13 cellular contexts compared by ENCODE assay signal in genomic region chr10:4083509-4084003, GRCh38.
A peak's percentile ranks its signal among the peaks of the same experiment; 100 is the strongest.
DNase-seq lines count a peak whose midpoint lies in the region; ATAC-seq and TF ChIP-seq lines count a peak whose summit lies in the region.
"Had no signal": no experiment of that assay in that cellular context is flagged by ENCODE, and none has a peak within 500 bp of the region (broad histone marks: within the 10 kb centered on the region; RNA-seq: fewer than 3 reads in every experiment).

No MANE protein-coding gene starts in this region.

- H3K4me1 ChIP-seq in CD8-positive, alpha-beta T cell (ENCODE audit: insufficient read depth, low read length) = peaks cover 14% of the 10 kb centered on the region
- peaks cover 23% of the 10 kb centered on the region for H3K4me1 ChIP-seq in cardiac muscle cell (ENCODE audit: low read depth)
- peaks cover 0 to 25% (median 18%) of the 10 kb centered on the region in 4 donors for H3K4me1 ChIP-seq in sigmoid colon
- H3K4me1 ChIP-seq in effector memory CD4-positive, alpha-beta T cell (ENCODE audit: control insufficient read depth, insufficient read depth, low read length, poor library complexity, severe bottlenecking) = peaks cover 18% of the 10 kb centered on the region
- no peaks in the 10 kb centered on the region for H3K4me1 ChIP-seq in OCI-LY7 (ENCODE audit: insufficient read depth, low read length, poor library complexity, severe bottlenecking)

- no peaks in the 10 kb centered on the region for H3K9me2 ChIP-seq in OCI-LY7 (ENCODE audit: insufficient read depth, low read length)

- H3K4me3 ChIP-seq in CD8-positive, alpha-beta T cell (ENCODE audit: low read depth, low read length) = no peak overlapping the region
- H3K4me3 ChIP-seq in cardiac muscle cell (no peak overlapping the region), sigmoid colon (no peak overlapping the region), OCI-LY7 (ENCODE audit: low read depth, low read length, poor library complexity, severe bottlenecking) (no peak overlapping the region)
- H3K4me3 ChIP-seq in effector memory CD4-positive, alpha-beta T cell (ENCODE audit: insufficient read depth, low read depth, low read length, poor library complexity, severe bottlenecking) = no peak overlapping the region

- H3K27me3 Mint-ChIP-seq in CD8-positive, alpha-beta T cell (ENCODE audit: low read depth) = no peaks in the 10 kb centered on the region

- no peak for DNase-seq in CD8-positive, alpha-beta T cell
- DNase-seq in cardiac muscle cell (ENCODE audit: low read depth in 1 of 2, low spot score in 1 of 2) = peak; percentile 70 to 77
- peak; percentile 60 for DNase-seq in sigmoid colon
- DNase-seq in effector memory CD4-positive, alpha-beta T cell = no peak
- DNase-seq in GM19240 (ENCODE audit: insufficient read length, low spot score) = no peak
- no peak for DNase-seq in OCI-LY7 (ENCODE audit: low spot score)
- no peak for DNase-seq in HEK293T (ENCODE audit: extremely low spot score)
- DNase-seq: activated CD4-positive, alpha-beta memory T cell treated with anti-CD3 and anti-CD28 coated beads, Interleukin-2, amount 10 ng/mL, durations not matched to agents 7 days and 5 days; C1 segment of cervical spinal cord; NCI-H1436; SIG-M5 had no signal

- H3K79me2 ChIP-seq in OCI-LY7 (ENCODE audit: insufficient read depth, low read depth, low read length) = no peaks in the 10 kb centered on the region

- no TSS peak for BruUV-seq in OCI-LY7 (replicated peaks; lab: Mats Ljungman, UMichigan)

- no peak overlapping the region for H3K4me2 ChIP-seq in OCI-LY7 (ENCODE audit: low read length)

- POLR2A ChIA-PET in CD8-positive, alpha-beta T cell (lab: Charles Lee) = interaction anchor here (1.2 kb wide), 1 partner anchor 9 kb away, joined by 5 read pairs; no protein-coding TSS in a partner anchor
- POLR2A ChIA-PET in OCI-LY7 (lab: Charles Lee) = interaction anchor here (0.6 to 0.9 kb wide), 3 partner anchors 60 to 822 kb away, joined by 3 read pairs; no protein-coding TSS in a partner anchor
- POLR2A ChIA-PET in HEK293T (lab: Yijun Ruan, JAX) = no interaction called here

- no peaks in the 10 kb centered on the region for H3K36me3 Mint-ChIP-seq in CD8-positive, alpha-beta T cell

- TF ChIP-seq EP300 in sigmoid colon (IDR thresholded peaks at IDR 0.05) = no peak

- TF ChIP-seq CTCF in CD8-positive, alpha-beta T cell (IDR thresholded peaks at IDR 0.05) = no peak
- TF ChIP-seq CTCF in cardiac muscle cell (IDR thresholded peaks at IDR 0.05; ENCODE audit: low read depth, low read length) (no peak), sigmoid colon (IDR thresholded peaks at IDR 0.05) (no peak), OCI-LY7 (conservative IDR thresholded peaks at IDR 0.05; ENCODE audit: low read length) (no peak)

- no peak overlapping the region for H3K27ac ChIP-seq in CD8-positive, alpha-beta T cell (ENCODE audit: low read depth, low read length)
- H3K27ac ChIP-seq in cardiac muscle cell = peak overlapping the region; percentile 56
- H3K27ac ChIP-seq in sigmoid colon = peak overlapping the region; percentile 3 to 63 (median 36)
- no peak overlapping the region for H3K27ac ChIP-seq in effector memory CD4-positive, alpha-beta T cell (ENCODE audit: insufficient read depth, low read length, poor library complexity, severe bottlenecking)
- no peak overlapping the region for H3K27ac ChIP-seq in OCI-LY7 (ENCODE audit: low read depth, low read length, poor library complexity, severe bottlenecking)
- H3K27ac ChIP-seq: epithelial cell of prostate had no signal

- H2AFZ ChIP-seq in OCI-LY7 (ENCODE audit: low read length) = no peak overlapping the region

- H3K4me3 Mint-ChIP-seq in CD8-positive, alpha-beta T cell = no peak overlapping the region
- H3K4me3 Mint-ChIP-seq: activated CD4-positive, alpha-beta memory T cell treated with anti-CD3 and anti-CD28 coated beads, Interleukin-2, amount 10 ng/mL, durations not matched to agents 7 days and 5 days had no signal

- H3K9me3 Mint-ChIP-seq in CD8-positive, alpha-beta T cell = no peaks in the 10 kb centered on the region

- intact Hi-C loops in CD8-positive, alpha-beta T cell (cut with DNase I, micrococcal nuclease) = no loop called here
- intact Hi-C loops in sigmoid colon (cut with DNase I) (no loop called here), OCI-LY7 (cut with micrococcal nuclease; ENCODE audit: unreplicated experiment) (no loop called here)

- H3K4me1 Mint-ChIP-seq in CD8-positive, alpha-beta T cell (ENCODE audit: low read depth) = peaks cover 39% of the 10 kb centered on the region

- H3K27me3 ChIP-seq in CD8-positive, alpha-beta T cell (ENCODE audit: insufficient read depth, low read length) = peaks cover 2% of the 10 kb centered on the region
- H3K27me3 ChIP-seq in cardiac muscle cell (no peaks in the 10 kb centered on the region), sigmoid colon (no peaks in the 10 kb centered on the region)
- H3K27me3 ChIP-seq in effector memory CD4-positive, alpha-beta T cell (replicated peaks; ENCODE audit: control insufficient read depth, insufficient read depth, low read length, poor library complexity, severe bottlenecking) = no peaks in the 10 kb centered on the region

- H3K27ac Mint-ChIP-seq in CD8-positive, alpha-beta T cell = peak overlapping the region; percentile 14
- H3K27ac Mint-ChIP-seq: activated CD4-positive, alpha-beta memory T cell treated with anti-CD3 and anti-CD28 coated beads, Interleukin-2, amount 10 ng/mL, durations not matched to agents 7 days and 5 days had no signal

- CTCF ChIA-PET in CD8-positive, alpha-beta T cell (lab: Charles Lee) = no interaction called here
- CTCF ChIA-PET in OCI-LY7 (lab: Charles Lee; ENCODE audit: unreplicated experiment) = no interaction called here
- CTCF ChIA-PET in HEK293T (lab: Yijun Ruan, JAX) = no interaction called here

- no peak for ATAC-seq in CD8-positive, alpha-beta T cell
- peak; percentile 50 for ATAC-seq in SK-N-SH treated with all-trans-retinoic acid at 6 μM for 48 hours

- no peaks in the 10 kb centered on the region for H4K20me1 ChIP-seq in OCI-LY7 (ENCODE audit: insufficient read depth, low read length)

- no peaks in the 10 kb centered on the region for H3K9me3 ChIP-seq in CD8-positive, alpha-beta T cell (ENCODE audit: low read length)
- H3K9me3 ChIP-seq in cardiac muscle cell (ENCODE audit: low read depth) (no peaks in the 10 kb centered on the region), sigmoid colon (no peaks in the 10 kb centered on the region), OCI-LY7 (ENCODE audit: low read length) (no peaks in the 10 kb centered on the region)
- no peaks in the 10 kb centered on the region for H3K9me3 ChIP-seq in effector memory CD4-positive, alpha-beta T cell (ENCODE audit: control insufficient read depth, low read length)

- 73 to 87% methylated on average over 2 of the region's 2 CpGs for WGBS in sigmoid colon, 2 donors

- TF ChIP-seq POLR2A in sigmoid colon (IDR thresholded peaks at IDR 0.05) = no peak

- no peaks in the 10 kb centered on the region for H3K36me3 ChIP-seq in CD8-positive, alpha-beta T cell (ENCODE audit: insufficient read depth, low read length)
- H3K36me3 ChIP-seq in cardiac muscle cell = no peaks in the 10 kb centered on the region
- no peaks in the 10 kb centered on the region for H3K36me3 ChIP-seq in sigmoid colon
- no peaks in the 10 kb centered on the region for H3K36me3 ChIP-seq in effector memory CD4-positive, alpha-beta T cell (ENCODE audit: control insufficient read depth, insufficient read depth, low read length)
- no peaks in the 10 kb centered on the region for H3K36me3 ChIP-seq in OCI-LY7 (ENCODE audit: insufficient read depth, low read length)

TF ChIP-seq in SK-N-SH treated with all-trans-retinoic acid at 6 μM for 48 hours, 23 proteins besides CTCF, POLR2A, EP300 and RAD21 (continues in another document):
- TF ChIP-seq ZNF8 (CRISPR knock-in tag; IDR thresholded peaks at IDR 0.05) (peak; percentile 45; the same call in 1 of the 2 replicates), POU6F1 (CRISPR knock-in tag; IDR thresholded peaks at IDR 0.05; ENCODE audit: borderline replicate concordance, low read depth) (no peak)

TF ChIP-seq in HEK293T, 16 proteins besides CTCF, POLR2A, EP300 and RAD21:
- TF ChIP-seq FOXA1 (IDR thresholded peaks at IDR 0.05) (no peak), BHLHE40 (IDR thresholded peaks at IDR 0.05; ENCODE audit: borderline replicate concordance) (no peak), SUZ12 (IDR thresholded peaks at IDR 0.05) (no peak), NFRKB (IDR thresholded peaks at IDR 0.05) (no peak)

Comparison
In these comparisons a context has a peak if more than half of its experiments do, and no peak if none do; other contexts are left out.
1. DNase-seq: peak in cardiac muscle cell (2 of 2) and sigmoid colon (single experiment); none in CD8-positive, alpha-beta T cell (0 of 7), effector memory CD4-positive, alpha-beta T cell (0 of 3), GM19240 (single experiment), OCI-LY7 (single experiment) and HEK293T (single experiment).
2. H3K27ac ChIP-seq: peak in cardiac muscle cell (single experiment) and sigmoid colon (4 of 4); none in CD8-positive, alpha-beta T cell (single experiment), effector memory CD4-positive, alpha-beta T cell (single experiment) and OCI-LY7 (single experiment).